In genomic region chrX:20026278-20026677, GRCh38 we compare ENCODE assay signal across 17 cellular contexts. TPM values are rescaled to one million over a fixed set of nuclear protein-coding genes. Genes with fewer than 3 reads are reported as not detected.
DNase-seq lines count a peak whose midpoint lies in the region; ATAC-seq and TF ChIP-seq lines count a peak whose summit lies in the region.
"Had no signal": no experiment of that assay in that cellular context is flagged by ENCODE, and none has a peak within 500 bp of the region (broad histone marks: within the 10 kb centered on the region; RNA-seq: fewer than 3 reads in every experiment).

No MANE protein-coding gene starts in this region.

- H3K4me1 ChIP-seq in left ventricle myocardium inferior, result no peaks in the 10 kb centered on the region
- H3K4me1 ChIP-seq: gastrocnemius medialis, spleen had no signal

- intact Hi-C loops in left ventricle myocardium inferior (cut with micrococcal nuclease), result no loop called here

- no peak for TF ChIP-seq CTCF in HFF-Myc (IDR thresholded peaks at IDR 0.05; ENCODE audit: low read depth, low read length, missing control alignments)
- no peak for TF ChIP-seq CTCF in left ventricle myocardium inferior (IDR thresholded peaks at IDR 0.05; ENCODE audit: borderline replicate concordance)

- no peak overlapping the region for H3K27ac ChIP-seq in left ventricle myocardium inferior (replicated peaks)
- H3K27ac ChIP-seq: gastrocnemius medialis, spleen had no signal

- peak; percentile 60 for DNase-seq in A172 (ENCODE audit: low spot score)
- DNase-seq in HFF-Myc (ENCODE audit: extremely low read depth, low read depth), result peak; percentile 10
- peak; percentile 50 for DNase-seq in RPMI7951 (ENCODE audit: low read depth)
- DNase-seq in fibroblast of peridontal ligament (ENCODE audit: extremely low read depth), result peak; percentile 56
- DNase-seq in left ventricle myocardium inferior, result no peak
- no peak for DNase-seq in cortex of kidney (lab: John Stamatoyannopoulos, UW)
- DNase-seq in activated naive CD4-positive, alpha-beta T cell (lab: John Stamatoyannopoulos, UW), result no peak
- DNase-seq: activated CD4-positive, alpha-beta T cell treated with anti-CD3 and anti-CD28 coated beads for 4 hours; activated naive CD8-positive, alpha-beta T cell treated with anti-CD3 and anti-CD28 coated beads, Interleukin-2, amount 50 U/mL, for 24 hours; activated T-cell treated with anti-CD3 and anti-CD28 coated beads for 4 hours; gastrocnemius medialis; mucosa of descending colon; NCI-H187; NCI-H69; RPMI8226; spleen had no signal

- no peaks in the 10 kb centered on the region for H3K9me3 ChIP-seq in left ventricle myocardium inferior (replicated peaks)
- H3K9me3 ChIP-seq: gastrocnemius medialis, mucosa of descending colon, spleen had no signal

- no peaks in the 10 kb centered on the region for H3K27me3 ChIP-seq in left ventricle myocardium inferior (ENCODE audit: low read depth)
- H3K27me3 ChIP-seq: gastrocnemius medialis, spleen had no signal

- no peak overlapping the region for H3K4me3 ChIP-seq in HFF-Myc (replicated peaks; ENCODE audit: low read depth, low read length)
- H3K4me3 ChIP-seq in left ventricle myocardium inferior, result no peak overlapping the region
- H3K4me3 ChIP-seq: gastrocnemius medialis, mucosa of descending colon, spleen had no signal

- ATAC-seq in HG03439 (IDR thresholded peaks at IDR 0.05; ENCODE audit: unreplicated experiment), result no peak
- ATAC-seq: activated naive CD8-positive, alpha-beta T cell treated with anti-CD3 and anti-CD28 coated beads, Interleukin-2, amount 50 U/mL, for 24 hours; gastrocnemius medialis; mucosa of descending colon had no signal

- H3K36me3 ChIP-seq in left ventricle myocardium inferior, result no peaks in the 10 kb centered on the region
- H3K36me3 ChIP-seq: gastrocnemius medialis, spleen had no signal

RNA-seq across cellular contexts. Expression of gene BCLAF3, which starts 35.4 kb away (rescaled TPM):
- total RNA-seq in A172 (2014; rRNA removed; shearing (Covaris generic)), result 7.0 and 8.3 TPM in 2 replicates
- 3.1 and 4.3 TPM in 2 replicates for total RNA-seq in RPMI7951 (2014; rRNA removed; shearing (Covaris generic))
- total RNA-seq in left ventricle myocardium inferior, result 7.7 TPM

Comparison
In these comparisons a context has a peak if more than half of its experiments do, and no peak if none do; other contexts are left out.
1. DNase-seq: peak in A172 (single experiment), HFF-Myc (single experiment), RPMI7951 (single experiment) and fibroblast of peridontal ligament (single experiment); none in left ventricle myocardium inferior (single experiment), cortex of kidney (single experiment) and activated naive CD4-positive, alpha-beta T cell (0 of 4).